Comparison of ENCODE assay signal across 36 cellular contexts in genomic region chr13:99884913-99885312, GRCh38.
"Had no signal": no experiment of that assay in that cellular context is flagged by ENCODE, and none has a peak within 500 bp of the region (broad histone marks: within the 10 kb centered on the region; RNA-seq: fewer than 3 reads in every experiment).

No MANE protein-coding gene starts in this region.

- DNase-seq: activated B cell treated with CpG ODN at 0.5 μM for 24 hours; activated CD4-positive, alpha-beta memory T cell treated with anti-CD3 and anti-CD28 coated beads for 36 hours; activated CD4-positive, alpha-beta T cell treated with anti-CD3 and anti-CD28 coated beads for 4 hours; activated CD4-positive, alpha-beta T cell treated with anti-CD3 and anti-CD28 coated beads, Interleukin-2, amount 50 U/mL, for 1 hour; activated CD4-positive, CD25-positive, alpha-beta regulatory T cell treated with anti-CD3 and anti-CD28 coated beads, Interleukin-2, amount 50 U/mL, for 72 hours; activated effector memory CD4-positive, alpha-beta T cell treated with anti-CD3 and anti-CD28 coated beads, Interleukin-2, amount 50 U/mL, for 16 hours; activated naive CD4-positive, alpha-beta T cell; activated naive CD4-positive, alpha-beta T cell treated with anti-CD3 and anti-CD28 coated beads, Interleukin-2, amount 50 U/mL, for 16 hours; activated naive CD8-positive, alpha-beta T cell treated with anti-CD3 and anti-CD28 coated beads for 36 hours; activated T-cell treated with anti-CD3 and anti-CD28 coated beads, Interleukin-2, amount 50 U/mL, for 1 hour; activated T-cell treated with anti-CD3 and anti-CD28 coated beads, Interleukin-2, amount 50 U/mL, for 72 hours; amniotic stem cell; aorta; brain microvascular endothelial cell; central memory CD4-positive, alpha-beta T cell; Karpas-422; NCI-H1105; NCI-H1417 treated with DMSO at 0.1 percent for 48 hours; NCI-H187 treated with DMSO at 0.1 percent for 48 hours; NCI-H2081; NCI-H2171 treated with DMSO at 0.1 percent for 48 hours; NCI-H2227 treated with DMSO at 0.1 percent for 48 hours; NCI-H446; NCI-H524 treated with DMSO at 0.1 percent for 48 hours; PC-9; SIG-M5; T-helper 1 cell; T-helper 2 cell; T-helper 9 cell had no signal

- ATAC-seq: activated T-cell treated with anti-CD3 and anti-CD28 coated beads, Interleukin-2, amount 50 U/mL, for 72 hours; activated T-helper 17 cell treated with anti-CD3 and anti-CD28 coated beads, Interleukin-2, amount 50 U/mL, for 72 hours; K562; Right ventricle myocardium inferior; SK-N-SH treated with all-trans-retinoic acid at 6 μM for 48 hours had no signal

- H3K36me3 ChIP-seq: brain microvascular endothelial cell had no signal

- H3K4me3 ChIP-seq: K562, PC-9 had no signal

- H3K27ac ChIP-seq: brain microvascular endothelial cell, PC-9, RWPE1, VCaP had no signal

- FAIRE-seq: K562, RCC 7860 had no signal

- H3K27me3 ChIP-seq: brain microvascular endothelial cell had no signal
